In genomic region chr14:100303179-100303578, GRCh38 we compare ENCODE assay signal across 7 cellular contexts. TPM values are rescaled to one million over a fixed set of nuclear protein-coding genes. Genes with fewer than 3 reads are reported as not detected.
DNase-seq lines count a peak whose midpoint lies in the region; ATAC-seq, FAIRE-seq and TF ChIP-seq lines count a peak whose summit lies in the region.

No MANE protein-coding gene starts in this region.

- peaks cover 8% of the 10 kb centered on the region; the same call in 1 of the 2 replicates for H3K36me3 ChIP-seq in Loucy (ENCODE audit: insufficient read depth, low read length)
- H3K36me3 ChIP-seq in H1 (ENCODE audit: control insufficient read depth in 2 of 4, insufficient read depth in 4 of 4, low read length in 3 of 4), result peaks cover 0 to 15% (median 2%) of the 10 kb centered on the region in 4 experiments; a peak in 3 of 8 replicates

- H4K20me1 ChIP-seq in Loucy (ENCODE audit: insufficient read depth, low read length, poor library complexity, severe bottlenecking) (peaks cover 34% of the 10 kb centered on the region), H1 (replicated peaks in 1 of 2; ENCODE audit: control insufficient read depth in 1 of 2, insufficient read depth in 2 of 2, low read length in 2 of 2) (peaks cover 21 to 22% of the 10 kb centered on the region in 2 experiments)

- H2BK20ac ChIP-seq in H1 (ENCODE audit: low read length), result no peak overlapping the region

- H3F3A ChIP-seq in Loucy (ENCODE audit: low read depth), result no peaks in the 10 kb centered on the region

- no peak overlapping the region for H2BK15ac ChIP-seq in H1 (ENCODE audit: low read length)

- H2AFZ ChIP-seq in Loucy (ENCODE audit: low read length) (no peak overlapping the region), H1 (ENCODE audit: low read length) (no peak overlapping the region)

- no peak for FAIRE-seq in H1 (lab: Jason Lieb, UNC)

- H3K27me3 ChIP-seq in Loucy (ENCODE audit: insufficient read depth, low read length, poor library complexity, severe bottlenecking), result no peaks in the 10 kb centered on the region
- H3K27me3 ChIP-seq in H1 (replicated peaks in 1 of 4; ENCODE audit: control insufficient read depth in 3 of 4, extremely low read depth in 1 of 4, insufficient read depth in 3 of 4, low read length in 3 of 4), result no peaks in the 10 kb centered on the region; a peak in 1 of 7 replicates

- no peak overlapping the region for H4K91ac ChIP-seq in H1 (replicated peaks; ENCODE audit: insufficient read length, low read length)

- peaks cover 16% of the 10 kb centered on the region for H3K79me1 ChIP-seq in H1 (ENCODE audit: low read depth, low read length)

- H3K4me3 ChIP-seq in Loucy (ENCODE audit: low read length, poor library complexity, severe bottlenecking) (no peak overlapping the region), H1 (ENCODE audit: extremely low read depth in 1 of 4, insufficient read depth in 2 of 4, low read depth in 3 of 4, low read length in 4 of 4) (no peak overlapping the region), retinal pigment epithelial cell (ENCODE audit: low read length) (no peak overlapping the region)

- peaks cover 18% of the 10 kb centered on the region; the same call in 1 of the 2 replicates for H3K23me2 ChIP-seq in H1 (ENCODE audit: low read depth, low read length)

- H2BK5ac ChIP-seq in H1 (ENCODE audit: low read depth, low read length), result peak overlapping the region; percentile 13; the same call in 1 of the 2 replicates

- no peak overlapping the region for H3K14ac ChIP-seq in H1 (ENCODE audit: insufficient read length)

- H2AK5ac ChIP-seq in H1 (ENCODE audit: low read depth, low read length), result no peak overlapping the region

- H3K9ac ChIP-seq in Loucy (ENCODE audit: low read depth, low read length, poor library complexity, severe bottlenecking) (no peak overlapping the region), H1 (replicated peaks in 1 of 4; ENCODE audit: extremely low read depth in 1 of 4, low read depth in 3 of 4, low read length in 3 of 4) (no peak overlapping the region)

- H3K56ac ChIP-seq in H1 (replicated peaks; ENCODE audit: insufficient read length, low read depth, low read length), result no peak overlapping the region

- TF ChIP-seq RAD21 in H1 (IDR thresholded peaks at IDR 0.05 in 1 of 2, conservative IDR thresholded peaks at IDR 0.05 in 1 of 2; ENCODE audit: low read depth in 2 of 2, low read length in 2 of 2), result peak; percentile 17 to 42; a peak in 3 of 4 replicates

- TF ChIP-seq EP300 in H1 (IDR thresholded peaks at IDR 0.05; ENCODE audit: borderline replicate concordance in 1 of 2, low read depth in 2 of 2, low read length in 2 of 2), result no peak

- TF ChIP-seq CTCF in Loucy (conservative IDR thresholded peaks at IDR 0.05; ENCODE audit: low read length) (peak; percentile 86), H1 (IDR thresholded peaks at IDR 0.05; ENCODE audit: control extremely low read depth in 1 of 3, insufficient read depth in 1 of 3, low read depth in 1 of 3, low read length in 3 of 3) (peak in 2 of 3 experiments; percentile 45 to 57; a peak in 2 of 4 replicates), retinal pigment epithelial cell (conservative IDR thresholded peaks at IDR 0.05; ENCODE audit: low read depth, low read length) (peak; percentile 73)

- no peak overlapping the region for H2BK120ac ChIP-seq in H1 (replicated peaks; ENCODE audit: low read depth, low read length)

- H4K5ac ChIP-seq in H1 (ENCODE audit: insufficient read length, low read depth, low read length), result no peak overlapping the region

- H3K9me3 ChIP-seq in Loucy (ENCODE audit: insufficient read depth, low read depth, low read length) (no peaks in the 10 kb centered on the region), H1 (ENCODE audit: insufficient read depth in 2 of 2, low read depth in 1 of 2, low read length in 1 of 2) (no peaks in the 10 kb centered on the region)

- no peak overlapping the region for H3K23ac ChIP-seq in H1 (ENCODE audit: insufficient read length)

- no peak for ATAC-seq in HG02642 (IDR thresholded peaks at IDR 0.05; ENCODE audit: poor library complexity, unreplicated experiment)

- H3K79me2 ChIP-seq in Loucy (ENCODE audit: insufficient read depth, low read length), result peaks cover 83% of the 10 kb centered on the region
- peaks cover 6 to 57% of the 10 kb centered on the region in 2 experiments; a peak in 3 of 4 replicates for H3K79me2 ChIP-seq in H1 (ENCODE audit: control insufficient read depth in 1 of 2, insufficient read depth in 2 of 2, low read length in 2 of 2)

- no peak overlapping the region for H2BK12ac ChIP-seq in H1 (ENCODE audit: low read depth, low read length)

- peak overlapping the region; percentile 95 for H3K4me2 ChIP-seq in Loucy (ENCODE audit: low read depth, low read length, poor library complexity, severe bottlenecking)
- peak overlapping the region; percentile 17 to 90; a peak in 1 of 4 replicates for H3K4me2 ChIP-seq in H1 (ENCODE audit: insufficient read depth in 1 of 2, low read depth in 2 of 2, low read length in 2 of 2)

- CTCF ChIA-PET in H1 (lab: Charles Lee; ENCODE audit: partially characterized antibody), result interaction anchor here (0.7 to 1.7 kb wide), 13 partner anchors 9 to 74 kb away, joined by 3 to 9 read pairs (median 4); no protein-coding TSS in a partner anchor

- peaks cover 37% of the 10 kb centered on the region for H3K4me1 ChIP-seq in Loucy (ENCODE audit: insufficient read depth, low read length, poor library complexity, severe bottlenecking)
- peaks cover 10 to 22% (median 13%) of the 10 kb centered on the region in 4 experiments for H3K4me1 ChIP-seq in H1 (replicated peaks in 1 of 4; ENCODE audit: control insufficient read depth in 3 of 4, insufficient read depth in 4 of 4, low read length in 3 of 4)

- TF ChIP-seq POLR2A in H1 (IDR thresholded peaks at IDR 0.05; ENCODE audit: control extremely low read depth in 1 of 2, low read depth in 2 of 2, low read length in 2 of 2), result no peak

- H3K4ac ChIP-seq in H1 (replicated peaks; ENCODE audit: insufficient read length, low read depth, low read length), result no peak overlapping the region

- H3K27ac ChIP-seq in H1 (ENCODE audit: low read depth, low read length), result no peak overlapping the region

- DNase-seq in GM03348 (ENCODE audit: low spot score) (peak; percentile 58), H1 (ENCODE audit: low read depth in 1 of 2, low spot score in 2 of 2) (no peak), retinal pigment epithelial cell (ENCODE audit: low read depth) (no peak), NCI-H187 treated with DMSO at 0.1 percent for 48 hours (lab: John Stamatoyannopoulos, UW) (no peak), KG1 (lab: John Stamatoyannopoulos, UW) (no peak)

- WGBS in H1 (ENCODE audit: extremely low coverage in 1 of 2, insufficient coverage in 1 of 2, insufficient read length in 1 of 2, insufficient replicate concordance in 2 of 2, low coverage in 1 of 2, low lambda C conversion rate in 2 of 2, missing lambda C conversion rate in 1 of 2), 2 experiments, result 90% methylated on average over 8 of the region's 8 CpGs; no CpG with 5 or more reads in 1 of the 2 experiments

- H3K9me2 ChIP-seq in Loucy (replicated peaks; ENCODE audit: low read depth, low read length), result no peaks in the 10 kb centered on the region

- POLR2A ChIA-PET in H1 (lab: Charles Lee; ENCODE audit: partially characterized antibody), result interaction anchor here (0.7 to 14.7 kb wide), 3 partner anchors 14 to 105 kb away, joined by 3 to 200 read pairs (median 4); no protein-coding TSS in a partner anchor

- peak overlapping the region; percentile 16; the same call in 1 of the 2 replicates for H3K18ac ChIP-seq in H1 (ENCODE audit: extremely low read depth, low read length)

- no peak overlapping the region for H4K8ac ChIP-seq in H1 (ENCODE audit: extremely low read depth, insufficient read depth, low read length)

TF ChIP-seq in H1, 55 proteins besides CTCF, POLR2A, EP300 and RAD21 (continues in another document):
- no peak for TF ChIP-seq RFX5 (IDR thresholded peaks at IDR 0.05; ENCODE audit: borderline replicate concordance, low read depth, low read length)
- no peak for TF ChIP-seq USF2 (IDR thresholded peaks at IDR 0.05; ENCODE audit: low read length)

RNA-seq across cellular contexts. Expression of gene SLC25A29, which starts 3.1 kb away (rescaled TPM):
- 135 TPM in 2 replicates for total RNA-seq in H1 (2021; fragmentation: NEBNext Ultra II Directional; extraction: Animal tissue kit (Norgen Biotek cat#: 25700))
- 177 and 264 TPM in 2 replicates for polyA plus RNA-seq in H1 (2011; rRNA removed)
- polyA plus RNA-seq in H1 (2011; cell fraction: cytosol; rRNA removed), result 246 TPM
- 602 TPM for polyA plus RNA-seq in H1 (2011; cell fraction: nucleus; rRNA removed)
- 92.8 to 166 TPM (median 134 TPM) in 4 replicates for polyA plus RNA-seq in H1 (2012, experiment 1 of 2)
- 78.3 TPM for polyA plus RNA-seq in H1 (2012, experiment 2 of 2)
- 83.1 TPM for polyA plus RNA-seq in H1 (2013, experiment 1 of 2)
- 73.2 TPM for polyA plus RNA-seq in H1 (2013, experiment 2 of 2)
- 33.9 and 54.6 TPM in 2 replicates for polyA minus RNA-seq in H1 (2011; rRNA and poly(A)+ RNA removed)
- polyA minus RNA-seq in H1 (2011; cell fraction: cytosol; rRNA and poly(A)+ RNA removed), result 70.1 TPM
- 124 TPM for polyA minus RNA-seq in H1 (2011; cell fraction: nucleus; rRNA and poly(A)+ RNA removed)

RNA-seq across cellular contexts. Expression of gene SLC25A47, which starts 20.0 kb away (rescaled TPM):
- not detected in 2 replicates for total RNA-seq in H1 (2021; fragmentation: NEBNext Ultra II Directional; extraction: Animal tissue kit (Norgen Biotek cat#: 25700))
- polyA plus RNA-seq in H1 (2011; rRNA removed), result not detected in 2 replicates
- polyA plus RNA-seq in H1 (2011; cell fraction: cytosol; rRNA removed), result 0.05 TPM
- polyA plus RNA-seq in H1 (2011; cell fraction: nucleus; rRNA removed), result not detected
- polyA plus RNA-seq in H1 (2012, experiment 1 of 2), result not detected in 4 replicates
- polyA plus RNA-seq in H1 (2012, experiment 2 of 2), result not detected
- not detected for polyA plus RNA-seq in H1 (2013, experiment 1 of 2)
- not detected for polyA plus RNA-seq in H1 (2013, experiment 2 of 2)
- polyA minus RNA-seq in H1 (2011; rRNA and poly(A)+ RNA removed), result not detected in 2 replicates
- not detected for polyA minus RNA-seq in H1 (2011; cell fraction: cytosol; rRNA and poly(A)+ RNA removed)
- polyA minus RNA-seq in H1 (2011; cell fraction: nucleus; rRNA and poly(A)+ RNA removed), result not detected
